ENCODE assay signal across 9 cellular contexts in genomic region chr4:73127839-73128448, GRCh38. TPM values are rescaled to one million over a fixed set of nuclear protein-coding genes. Genes with fewer than 3 reads are reported as not detected.
DNase-seq lines count a peak whose midpoint lies in the region; ATAC-seq and TF ChIP-seq lines count a peak whose summit lies in the region.
"Had no signal": no experiment of that assay in that cellular context is flagged by ENCODE, and none has a peak within 500 bp of the region (broad histone marks: within the 10 kb centered on the region; RNA-seq: fewer than 3 reads in every experiment).

No MANE protein-coding gene starts in this region.

- H3K9me3 Mint-ChIP-seq in CD4-positive, alpha-beta T cell = no peaks in the 10 kb centered on the region

- H3K9me3 ChIP-seq in CD4-positive, alpha-beta T cell (ENCODE audit: control insufficient read depth, low read length) = no peaks in the 10 kb centered on the region

- H3K4me3 Mint-ChIP-seq in CD4-positive, alpha-beta T cell = no peak overlapping the region

- CTCF ChIA-PET in CD4-positive, alpha-beta T cell (lab: Charles Lee) = interaction anchor here (0.8 to 2.6 kb wide), 12 partner anchors 9 to 130 kb away, joined by 3 to 16 read pairs (median 4); partner anchors contain the start of gene ANKRD17

- POLR2A ChIA-PET in CD4-positive, alpha-beta T cell (lab: Charles Lee) = interaction anchor here (0.9 to 2.6 kb wide), 5 partner anchors 9 to 132 kb away, joined by 3 to 13 read pairs (median 4); partner anchors contain the start of gene ANKRD17

- peak; percentile 95 for ATAC-seq in CD4-positive, alpha-beta T cell (ENCODE audit: poor library complexity)
- ATAC-seq in GM21381 (IDR thresholded peaks at IDR 0.05; ENCODE audit: unreplicated experiment) (peak; percentile 55), esophagus mucosa (peak; percentile 59), HG02970 (IDR thresholded peaks at IDR 0.05; ENCODE audit: low FRiP score, unreplicated experiment) (no peak)

- TF ChIP-seq CTCF in CD4-positive, alpha-beta T cell (IDR thresholded peaks at IDR 0.05) = peak; percentile 11

- H3K27ac Mint-ChIP-seq in CD4-positive, alpha-beta T cell = peak overlapping the region; percentile 27

- H3K36me3 Mint-ChIP-seq in CD4-positive, alpha-beta T cell (ENCODE audit: low read depth) = peaks cover 72% of the 10 kb centered on the region

- H3K27ac ChIP-seq in CD4-positive, alpha-beta T cell (ENCODE audit: low read depth, low read length) = no peak overlapping the region
- H3K27ac ChIP-seq: HL-60 had no signal

- intact Hi-C loops in CD4-positive, alpha-beta T cell (cut with DNase I, micrococcal nuclease) = loop anchor here in 1 of 2 experiments (1.0 kb wide), 1 partner anchor 129 kb away; no protein-coding TSS in a partner anchor

- peak in 1 of 10 experiments; percentile 9 for DNase-seq in CD4-positive, alpha-beta T cell
- DNase-seq in OCI-M1 (lab: John Stamatoyannopoulos, UW) = peak; percentile 40
- peak; percentile 16 for DNase-seq in putamen (ENCODE audit: low spot score)
- no peak for DNase-seq in activated effector memory CD4-positive, alpha-beta T cell treated with Interleukin-2 at 50 U/mL for 16 hours
- DNase-seq in activated CD4-positive, alpha-beta T cell treated with anti-CD3 and anti-CD28 coated beads for 1 hour = no peak

- H3K4me1 Mint-ChIP-seq in CD4-positive, alpha-beta T cell (ENCODE audit: low read depth) = peaks cover 10% of the 10 kb centered on the region

- no peaks in the 10 kb centered on the region for H3K27me3 Mint-ChIP-seq in CD4-positive, alpha-beta T cell

- no peaks in the 10 kb centered on the region for H3K27me3 ChIP-seq in CD4-positive, alpha-beta T cell (ENCODE audit: control insufficient read depth, insufficient read depth, low read length)

RNA-seq across cellular contexts. Expression of gene COX18, which starts 58.4 kb away (rescaled TPM):
- total RNA-seq in CD4-positive, alpha-beta T cell = 1 to 10 TPM; 5.2 to 6.3 TPM
- total RNA-seq in esophagus mucosa = 11.0 TPM

Comparison
In these comparisons a context has a peak if more than half of its experiments do, and no peak if none do; other contexts are left out.
1. DNase-seq: peak in OCI-M1 (single experiment) and putamen (single experiment); none in activated effector memory CD4-positive, alpha-beta T cell treated with Interleukin-2 at 50 U/mL for 16 hours (single experiment) and activated CD4-positive, alpha-beta T cell treated with anti-CD3 and anti-CD28 coated beads for 1 hour (single experiment).